8 cellular contexts compared by ENCODE assay signal in the genomic region with DNA sequence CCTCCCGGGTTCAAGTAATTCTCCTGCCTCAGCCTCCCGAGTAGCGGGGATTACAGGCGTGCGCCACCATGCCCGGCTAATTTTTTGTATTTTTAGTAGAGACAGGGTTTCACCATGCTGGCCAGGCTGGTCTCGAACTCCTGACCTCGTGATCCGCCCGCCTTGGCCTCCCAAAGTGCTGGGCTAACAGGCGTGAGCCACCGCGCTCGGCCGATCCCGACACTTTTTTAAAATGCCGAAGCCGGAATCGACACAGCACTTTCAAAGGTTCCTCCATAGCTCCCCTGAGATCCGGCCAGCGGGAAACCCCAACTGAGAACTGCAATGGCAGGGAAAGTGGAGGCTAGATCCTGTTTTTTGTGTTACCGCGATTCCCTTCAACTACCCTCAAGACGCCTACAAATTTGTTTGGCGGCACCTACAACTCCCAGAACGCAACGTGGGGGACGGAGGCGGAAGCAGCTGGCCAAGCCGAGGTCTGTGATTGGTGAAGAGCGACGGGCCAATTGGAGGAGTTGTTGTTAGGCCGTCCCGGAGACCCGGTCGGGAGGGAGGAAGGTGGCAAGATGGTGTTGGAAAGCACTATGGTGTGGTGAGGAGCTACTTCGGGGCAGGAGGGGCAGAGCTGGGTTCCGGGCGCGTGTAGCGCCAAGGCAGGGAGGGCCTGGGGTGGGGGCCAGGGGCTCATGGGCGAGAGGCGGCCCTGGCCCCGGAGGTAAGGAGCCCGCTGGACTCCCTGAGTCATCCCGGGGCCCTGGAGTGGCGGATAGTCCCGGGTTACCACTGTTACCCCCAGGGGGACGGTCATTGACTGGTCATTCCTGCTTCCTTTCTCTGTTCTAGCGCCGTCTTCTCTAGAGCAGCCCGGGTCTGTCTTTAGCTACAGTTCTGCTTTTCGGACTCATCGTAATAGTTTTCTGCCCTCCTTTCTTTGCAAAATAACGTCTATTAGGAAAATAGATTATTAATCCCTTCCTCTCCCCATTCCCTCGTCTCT. TPM values are rescaled to one million over a fixed set of nuclear protein-coding genes. Genes with fewer than 3 reads are reported as not detected.
DNase-seq lines count a peak whose midpoint lies in the region; ATAC-seq and TF ChIP-seq lines count a peak whose summit lies in the region.

A gene (plus strand): TSS at position 518 of the 997 bp plus-strand sequence. CDS start 49 bp downstream, at position 567.

- TF ChIP-seq CTCF in RWPE2 (IDR thresholded peaks at IDR 0.05; ENCODE audit: poor library complexity, severe bottlenecking): no peak
- no peak for TF ChIP-seq CTCF in natural killer cell (IDR thresholded peaks at IDR 0.05)

- peaks cover 27% of the 10 kb centered on the region for H3K36me3 Mint-ChIP-seq in activated T-helper 2 cell treated with anti-CD3 and anti-CD28 coated beads, Interferon-gamma antibody, Interleukin-2, Interleukin-4, amounts not matched to agents 10 μg/mL and 5 μg/mL and 100 μg/mL, durations not matched to agents 14 hours and 24 hours and 36 hours (ENCODE audit: low read depth)
- H3K36me3 Mint-ChIP-seq in natural killer cell: no peaks in the 10 kb centered on the region

- no peaks in the 10 kb centered on the region for H3K27me3 Mint-ChIP-seq in activated T-helper 2 cell treated with anti-CD3 and anti-CD28 coated beads, Interferon-gamma antibody, Interleukin-2, Interleukin-4, amounts not matched to agents 10 μg/mL and 5 μg/mL and 100 μg/mL, durations not matched to agents 14 hours and 24 hours and 36 hours (ENCODE audit: low read depth)
- no peaks in the 10 kb centered on the region for H3K27me3 Mint-ChIP-seq in natural killer cell (ENCODE audit: low read depth in 2 of 2)

- peak; percentile 98 for DNase-seq in Daoy (ENCODE audit: low read depth)
- peak; percentile 91 for DNase-seq in GOT3 (lab: John Stamatoyannopoulos, UW)
- peak; percentile 97 for DNase-seq in LoVo (ENCODE audit: low spot score)
- DNase-seq in RWPE2 (ENCODE audit: low spot score): peak; percentile 94
- DNase-seq in activated T-helper 2 cell treated with anti-CD3 and anti-CD28 coated beads, Interferon-gamma antibody, Interleukin-2, Interleukin-4, amounts not matched to agents 10 μg/mL and 5 μg/mL and 100 μg/mL, durations not matched to agents 14 hours and 24 hours and 36 hours (ENCODE audit: low spot score): peak; percentile 92
- DNase-seq in fibroblast of peridontal ligament (ENCODE audit: extremely low read depth): peak; percentile 97
- peak; percentile 89 for DNase-seq in natural killer cell
- DNase-seq in stimulated activated naive CD4-positive, alpha-beta T cell treated with Interleukin-2 at 50 U/mL for 16 hours (lab: John Stamatoyannopoulos, UW): peak; percentile 90

- peak within 1 kb of the TSS; percentile 55 for H3K27ac ChIP-seq in RWPE2 (ENCODE audit: poor library complexity, severe bottlenecking)

- peak within 1 kb of the TSS; percentile 96 for H3K4me3 ChIP-seq in RWPE2 (ENCODE audit: severe bottlenecking)

- peaks cover 17% of the 10 kb centered on the region for H3K4me1 Mint-ChIP-seq in activated T-helper 2 cell treated with anti-CD3 and anti-CD28 coated beads, Interferon-gamma antibody, Interleukin-2, Interleukin-4, amounts not matched to agents 10 μg/mL and 5 μg/mL and 100 μg/mL, durations not matched to agents 14 hours and 24 hours and 36 hours (ENCODE audit: low read depth)
- peaks cover 31 to 32% of the 10 kb centered on the region in 2 donors for H3K4me1 Mint-ChIP-seq in natural killer cell

- no peaks in the 10 kb centered on the region for H3K9me3 ChIP-seq in RWPE2 (ENCODE audit: severe bottlenecking)

- peaks cover 7% of the 10 kb centered on the region for H3K4me1 ChIP-seq in RWPE2 (ENCODE audit: insufficient read depth, poor library complexity, severe bottlenecking)

- H3K27me3 ChIP-seq in RWPE2 (ENCODE audit: insufficient read depth, poor library complexity, severe bottlenecking): no peaks in the 10 kb centered on the region

- no peaks in the 10 kb centered on the region for H3K9me3 Mint-ChIP-seq in activated T-helper 2 cell treated with anti-CD3 and anti-CD28 coated beads, Interferon-gamma antibody, Interleukin-2, Interleukin-4, amounts not matched to agents 10 μg/mL and 5 μg/mL and 100 μg/mL, durations not matched to agents 14 hours and 24 hours and 36 hours
- no peaks in the 10 kb centered on the region for H3K9me3 Mint-ChIP-seq in natural killer cell

- peak within 1 kb of the TSS; percentile 98 for H3K4me3 Mint-ChIP-seq in activated T-helper 2 cell treated with anti-CD3 and anti-CD28 coated beads, Interferon-gamma antibody, Interleukin-2, Interleukin-4, amounts not matched to agents 10 μg/mL and 5 μg/mL and 100 μg/mL, durations not matched to agents 14 hours and 24 hours and 36 hours (ENCODE audit: low read depth)
- H3K4me3 Mint-ChIP-seq in natural killer cell: peak within 1 kb of the TSS; percentile 96

- peaks cover 12% of the 10 kb centered on the region for H3K36me3 ChIP-seq in RWPE2 (ENCODE audit: low read depth)

- ATAC-seq in RWPE2 (ENCODE audit: low read depth): peak; percentile 92
- ATAC-seq in natural killer cell: peak; percentile 91 to 99 (median 95)

- peak within 1 kb of the TSS; percentile 92 for H3K27ac Mint-ChIP-seq in activated T-helper 2 cell treated with anti-CD3 and anti-CD28 coated beads, Interferon-gamma antibody, Interleukin-2, Interleukin-4, amounts not matched to agents 10 μg/mL and 5 μg/mL and 100 μg/mL, durations not matched to agents 14 hours and 24 hours and 36 hours
- H3K27ac Mint-ChIP-seq in natural killer cell: peak within 1 kb of the TSS; percentile 94 to 97

- intact Hi-C loops in activated T-helper 2 cell treated with anti-CD3 and anti-CD28 coated beads, Interferon-gamma antibody, Interleukin-2, Interleukin-4, amounts not matched to agents 10 μg/mL and 5 μg/mL and 100 μg/mL, durations not matched to agents 14 hours and 24 hours and 36 hours (cut with micrococcal nuclease): loop anchor here (1.0 to 10.0 kb wide), 5 partner anchors 23 to 250 kb away; a partner anchor contains a TSS
- intact Hi-C loops in natural killer cell (cut with micrococcal nuclease): loop anchor here (1.0 to 10.0 kb wide), 2 partner anchors 28 to 230 kb away; a partner anchor contains a TSS

RNA-seq across cellular contexts. Expression of the gene that starts here (rescaled TPM):
- total RNA-seq in Daoy (2014; rRNA removed; shearing (Covaris generic)): 412 and 482 TPM in 2 replicates
- 271 and 280 TPM in 2 replicates for total RNA-seq in activated T-helper 2 cell treated with anti-CD3 and anti-CD28 coated beads, Interferon-gamma antibody, Interleukin-2, Interleukin-4, amounts not matched to agents 10 μg/mL and 5 μg/mL and 100 μg/mL, durations not matched to agents 14 hours and 24 hours and 36 hours
- total RNA-seq in natural killer cell: 100 to 1,000 TPM in 1 of 3 donors, 10 to 100 TPM in 2; 94.2 to 101 (median 99.3) TPM

Comparison
In these comparisons a context has a peak if more than half of its experiments do, and no peak if none do; other contexts are left out.
1. Peak in every context shown above with its lines: DNase-seq, ATAC-seq, H3K4me3 ChIP-seq and H3K27ac ChIP-seq.